ENCODE assay signal across 27 cellular contexts in the genomic region with DNA sequence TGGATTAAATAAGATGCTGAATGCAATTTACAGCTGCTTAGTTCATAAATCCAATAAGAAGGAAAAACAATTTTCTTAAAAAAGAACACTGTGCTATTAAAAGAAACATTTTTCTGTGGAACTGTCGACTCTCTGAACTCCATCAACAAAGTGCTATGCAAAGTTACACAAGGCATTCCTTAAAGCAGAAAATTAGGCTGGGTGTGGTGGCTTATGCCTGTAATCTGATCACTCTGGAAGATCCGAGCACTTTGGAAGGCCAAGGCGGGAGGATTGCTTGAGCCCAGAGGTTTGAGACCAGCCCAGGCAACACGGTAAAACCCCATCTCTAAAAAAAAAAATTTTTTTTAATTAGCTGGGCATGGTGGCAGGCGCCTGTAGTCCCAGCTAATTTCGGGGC. TPM values are rescaled to one million over a fixed set of nuclear protein-coding genes. Genes with fewer than 3 reads are reported as not detected.
"Had no signal": no experiment of that assay in that cellular context is flagged by ENCODE, and none has a peak within 500 bp of the region (broad histone marks: within the 10 kb centered on the region; RNA-seq: fewer than 3 reads in every experiment).

No MANE protein-coding gene starts in this region.

- H3K4me1 ChIP-seq: prostate gland, spleen, transverse colon had no signal

- H3K9me3 Mint-ChIP-seq: activated T-helper 1 cell treated with anti-CD3 and anti-CD28 coated beads, Interleukin-12 subunit alpha, Interleukin-12 subunit beta, Interleukin-2, Interleukin-4 antibody, amounts not matched to agents 30 ng/mL and 10 ng/mL and 1 ng/mL, durations not matched to agents 14 hours and 24 hours and 36 hours; dendritic cell treated with granulocyte-macrophage colony-stimulating factor and Interleukin-4, amounts not matched to agents 40 ng/mL and 50 ng/mL, for 4 days; mesothelial cell of epicardium; naive thymus-derived CD8-positive, alpha-beta T cell; T-helper 2 cell treated with Interferon-gamma antibody and Interleukin-4, amounts not matched to agents 5 μg/mL and 100 μg/mL, for 36 hours had no signal

- H3K27ac ChIP-seq: ovary, prostate gland, spleen, transverse colon, WERI-Rb-1 had no signal

- DNase-seq: activated CD4-positive, alpha-beta T cell treated with anti-CD3 and anti-CD28 coated beads, Interleukin-2, amount 50 U/mL, for 1 hour; activated CD4-positive, CD25-positive, alpha-beta regulatory T cell treated with anti-CD3 and anti-CD28 coated beads, Interleukin-2, amount 50 U/mL, for 72 hours; activated CD8-positive, alpha-beta T cell treated with anti-CD3 and anti-CD28 coated beads, Interleukin-2, amount 10 ng/mL, durations not matched to agents 7 days and 5 days; activated gamma-delta T cell; amniotic stem cell; effector CD4-positive, alpha-beta T cell; erythroblast; head of caudate nucleus; hypothalamus; left ventricle myocardium superior; mammary epithelial cell; naive thymus-derived CD8-positive, alpha-beta T cell; ovary; spleen; stimulated activated CD4-positive, alpha-beta T cell treated with anti-CD3 and anti-CD28 coated beads, Interleukin-4, amount 100 ng/mL, for 24 hours; stimulated activated naive CD4-positive, alpha-beta T cell treated with Interleukin-2 at 50 U/mL for 16 hours; substantia nigra; transverse colon; WERI-Rb-1 had no signal

- H3K4me3 Mint-ChIP-seq: activated CD8-positive, alpha-beta T cell treated with anti-CD3 and anti-CD28 coated beads, Interleukin-2, amount 10 ng/mL, durations not matched to agents 7 days and 5 days; activated naive CD8-positive, alpha-beta T cell; activated T-helper 1 cell treated with anti-CD3 and anti-CD28 coated beads, Interleukin-12 subunit alpha, Interleukin-12 subunit beta, Interleukin-2, Interleukin-4 antibody, amounts not matched to agents 30 ng/mL and 10 ng/mL and 1 ng/mL, durations not matched to agents 14 hours and 24 hours and 36 hours; dendritic cell treated with granulocyte-macrophage colony-stimulating factor and Interleukin-4, amounts not matched to agents 40 ng/mL and 50 ng/mL, for 4 days; mesothelial cell of epicardium; naive thymus-derived CD8-positive, alpha-beta T cell; T-helper 2 cell treated with Interferon-gamma antibody and Interleukin-4, amounts not matched to agents 5 μg/mL and 100 μg/mL, for 36 hours had no signal

- ATAC-seq: activated CD8-positive, alpha-beta T cell treated with anti-CD3 and anti-CD28 coated beads, Interleukin-2, amount 10 ng/mL, durations not matched to agents 7 days and 5 days; gastroesophageal sphincter; left ventricle myocardium superior; naive thymus-derived CD8-positive, alpha-beta T cell had no signal

- H3K36me3 ChIP-seq: ovary had no signal

- H3K27ac Mint-ChIP-seq: activated naive CD8-positive, alpha-beta T cell; activated T-helper 1 cell treated with anti-CD3 and anti-CD28 coated beads, Interleukin-12 subunit alpha, Interleukin-12 subunit beta, Interleukin-2, Interleukin-4 antibody, amounts not matched to agents 30 ng/mL and 10 ng/mL and 1 ng/mL, durations not matched to agents 14 hours and 24 hours and 36 hours; dendritic cell treated with granulocyte-macrophage colony-stimulating factor and Interleukin-4, amounts not matched to agents 40 ng/mL and 50 ng/mL, for 4 days; mesothelial cell of epicardium had no signal

- H3K27me3 ChIP-seq: gastroesophageal sphincter, ovary, spleen, transverse colon had no signal

- H3K9me3 ChIP-seq: gastroesophageal sphincter, ovary, prostate gland, spleen, transverse colon had no signal

- H3K27me3 Mint-ChIP-seq: activated naive CD8-positive, alpha-beta T cell; dendritic cell treated with granulocyte-macrophage colony-stimulating factor and Interleukin-4, amounts not matched to agents 40 ng/mL and 50 ng/mL, for 4 days; naive thymus-derived CD8-positive, alpha-beta T cell had no signal

- H3K4me1 Mint-ChIP-seq: mesothelial cell of epicardium had no signal

- H3K4me3 ChIP-seq: gastroesophageal sphincter, ovary, prostate gland, spleen, transverse colon had no signal

RNA-seq across cellular contexts. Expression of gene LCT, which starts 26.2 kb away (rescaled TPM):
- total RNA-seq: bronchial epithelial cell, gastroesophageal sphincter, left ventricle myocardium superior, mammary epithelial cell, mesothelial cell of epicardium had no signal
- polyA plus RNA-seq: naive thymus-derived CD8-positive, alpha-beta T cell; ovary had no signal
